19 cellular contexts compared by ENCODE assay signal in the genomic region with DNA sequence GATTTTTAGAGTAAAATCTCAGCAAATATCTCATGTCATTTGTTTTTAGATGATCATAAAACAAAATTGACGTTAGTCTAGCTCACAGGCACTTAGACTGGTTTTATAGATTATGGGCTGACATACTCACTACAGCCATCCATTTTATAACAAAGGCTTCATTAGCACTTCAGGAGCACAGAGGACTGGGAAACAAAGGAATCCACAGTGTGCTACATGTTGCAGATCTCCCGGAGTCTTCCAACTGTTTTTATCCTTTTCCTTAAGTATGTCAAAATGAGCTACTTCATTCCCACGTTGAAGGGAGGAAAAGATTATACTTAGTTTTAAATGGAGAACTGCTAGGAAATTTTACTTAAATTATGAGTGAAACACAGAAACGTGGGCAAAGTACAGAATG. TPM values are rescaled to one million over a fixed set of nuclear protein-coding genes. Genes with fewer than 3 reads are reported as not detected.
DNase-seq lines count a peak whose midpoint lies in the region; ATAC-seq and TF ChIP-seq lines count a peak whose summit lies in the region.
"Had no signal": no experiment of that assay in that cellular context is flagged by ENCODE, and none has a peak within 500 bp of the region (broad histone marks: within the 10 kb centered on the region; RNA-seq: fewer than 3 reads in every experiment).

No MANE protein-coding gene starts in this region.

- no peak for ATAC-seq in HG02588 (IDR thresholded peaks at IDR 0.05; ENCODE audit: unreplicated experiment)
- ATAC-seq in HG03039 (IDR thresholded peaks at IDR 0.05; ENCODE audit: unreplicated experiment): no peak
- ATAC-seq in HG03097 (IDR thresholded peaks at IDR 0.05; ENCODE audit: low FRiP score, unreplicated experiment): no peak
- ATAC-seq: Panc1 had no signal

- H2AFZ ChIP-seq in neural cell (ENCODE audit: low read depth, low read length): no peak overlapping the region

- DNase-seq in NCI-H2107 treated with DMSO at 0.1 percent for 48 hours (lab: John Stamatoyannopoulos, UW; ENCODE audit: unreplicated experiment) (peak; percentile 47), NCI-H2107 (lab: John Stamatoyannopoulos, UW) (no peak), NCI-H2227 (lab: John Stamatoyannopoulos, UW; ENCODE audit: unreplicated experiment) (peak; percentile 11), NCI-H146 treated with DMSO at 0.1 percent for 48 hours (lab: John Stamatoyannopoulos, UW; ENCODE audit: unreplicated experiment) (no peak)
- DNase-seq: AML-193, DMS79, KG1, NCI-H1105 treated with DMSO at 0.1 percent for 48 hours, NCI-H2029, NCI-H226, NCI-H524 treated with DMSO at 0.1 percent for 48 hours, SJCRH30 had no signal

- H3K4me2 ChIP-seq in neural cell (ENCODE audit: low read length): peak overlapping the region; percentile 10

- H3K79me2 ChIP-seq in neural cell (replicated peaks; ENCODE audit: insufficient read depth, low read length): no peaks in the 10 kb centered on the region

- TF ChIP-seq RAD21 in neural cell (conservative IDR thresholded peaks at IDR 0.05): no peak

- no peaks in the 10 kb centered on the region for H3F3A ChIP-seq in neural cell (ENCODE audit: insufficient read depth, low read length, poor library complexity, severe bottlenecking)

- H3K27ac ChIP-seq in neural cell (ENCODE audit: low read length): peak overlapping the region; percentile 94
- H3K27ac ChIP-seq: 22Rv1, C4-2B, SJCRH30 had no signal

- no peaks in the 10 kb centered on the region for H3K27me3 ChIP-seq in neural cell (ENCODE audit: insufficient read depth, low read depth, low read length)
- H3K27me3 ChIP-seq: SJCRH30 had no signal

- no peak for TF ChIP-seq EP300 in neural cell (conservative IDR thresholded peaks at IDR 0.05; ENCODE audit: poor library complexity, severe bottlenecking)

- H3K36me3 ChIP-seq in neural cell (ENCODE audit: insufficient read depth, low read length): no peaks in the 10 kb centered on the region
- H3K36me3 ChIP-seq: SJCRH30 had no signal

- peak overlapping the region; percentile 13 for H3K9ac ChIP-seq in neural cell (ENCODE audit: low read length)

- H3K9me3 ChIP-seq in neural cell (ENCODE audit: low read length): no peaks in the 10 kb centered on the region
- H3K9me3 ChIP-seq: SJCRH30 had no signal

- no peaks in the 10 kb centered on the region for H3K9me2 ChIP-seq in neural cell (ENCODE audit: insufficient read depth, low read length)

- H3K4me3 ChIP-seq in neural cell (ENCODE audit: low read length): no peak overlapping the region
- H3K4me3 ChIP-seq: SJCRH30 had no signal

- TF ChIP-seq CTCF in neural cell (IDR thresholded peaks at IDR 0.05; ENCODE audit: poor library complexity, severe bottlenecking): no peak

- H4K20me1 ChIP-seq in neural cell (ENCODE audit: insufficient read depth): no peaks in the 10 kb centered on the region

TF ChIP-seq in neural cell, 6 proteins besides CTCF, POLR2A, EP300 and RAD21:
- TF ChIP-seq EZH2 (IDR thresholded peaks at IDR 0.05; ENCODE audit: borderline replicate concordance, insufficient read depth, low read length, poor library complexity, severe bottlenecking) (no peak), MXI1 (conservative IDR thresholded peaks at IDR 0.05; ENCODE audit: poor library complexity, severe bottlenecking) (no peak)
TF ChIP-seq in neural cell: peak in this region for 0.

RNA-seq across cellular contexts. Expression of a gene that starts 15.9 kb away (rescaled TPM):
- 130 TPM in 2 replicates for polyA plus RNA-seq in neural cell
- 239 and 252 TPM in 2 replicates for polyA minus RNA-seq in neural cell

RNA-seq across cellular contexts. Expression of a gene that starts 21.0 kb away (rescaled TPM):
- 19.6 and 36.7 TPM in 2 replicates for polyA plus RNA-seq in neural cell
- polyA minus RNA-seq in neural cell: 18.3 and 21.0 TPM in 2 replicates

RNA-seq across cellular contexts. Expression of a gene that starts 22.7 kb away (rescaled TPM):
- 42.7 and 43.1 TPM in 2 replicates for polyA plus RNA-seq in neural cell
- 109 and 130 TPM in 2 replicates for polyA minus RNA-seq in neural cell

Comparison
In these comparisons a context has a peak if more than half of its experiments do, and no peak if none do; other contexts are left out.
1. DNase-seq: peak in NCI-H2107 treated with DMSO at 0.1 percent for 48 hours (single experiment) and NCI-H2227 (single experiment); none in NCI-H2107 (single experiment) and NCI-H146 treated with DMSO at 0.1 percent for 48 hours (single experiment).